Comparison of ENCODE assay signal across 18 cellular contexts in genomic region chr4:70979445-70980008, GRCh38. TPM values are rescaled to one million over a fixed set of nuclear protein-coding genes. Genes with fewer than 3 reads are reported as not detected.
DNase-seq lines count a peak whose midpoint lies in the region; ATAC-seq and TF ChIP-seq lines count a peak whose summit lies in the region.
"Had no signal": no experiment of that assay in that cellular context is flagged by ENCODE, and none has a peak within 500 bp of the region (broad histone marks: within the 10 kb centered on the region; RNA-seq: fewer than 3 reads in every experiment).

No MANE protein-coding gene starts in this region.

- no peak for TF ChIP-seq CTCF in SK-N-SH (IDR thresholded peaks at IDR 0.05)

- H3F3A ChIP-seq in SK-N-SH (replicated peaks; ENCODE audit: insufficient read depth): no peaks in the 10 kb centered on the region

- no peak overlapping the region for H3K9ac ChIP-seq in SK-N-SH

- H3K4me1 ChIP-seq in SK-N-SH (ENCODE audit: control insufficient read depth in 1 of 2, insufficient read depth in 2 of 2, low read depth in 1 of 2, low read length in 1 of 2): no peaks in the 10 kb centered on the region; a peak in 1 of 4 replicates
- H3K4me1 ChIP-seq: adrenal gland, heart right ventricle had no signal

- no peak overlapping the region for H3K4me3 Mint-ChIP-seq in activated T-helper 1 cell treated with anti-CD3 and anti-CD28 coated beads, Interleukin-12 subunit alpha, Interleukin-12 subunit beta, Interleukin-2, Interleukin-4 antibody, amounts not matched to agents 30 ng/mL and 10 ng/mL and 1 ng/mL, durations not matched to agents 14 hours and 24 hours and 36 hours
- H3K4me3 Mint-ChIP-seq: stimulated activated effector memory CD8-positive, alpha-beta T cell treated with anti-CD3 and anti-CD28 coated beads, Interleukin-12 subunit alpha, Interleukin-12 subunit beta, amount 100 ng/mL, for 72 hours had no signal

- peak; percentile 69 for ATAC-seq in GM18870 (IDR thresholded peaks at IDR 0.05; ENCODE audit: unreplicated experiment)
- peak; percentile 51 for ATAC-seq in HG03354 (IDR thresholded peaks at IDR 0.05; ENCODE audit: poor library complexity, severe bottlenecking, unreplicated experiment)
- peak; percentile 46 for ATAC-seq in sciatic nerve
- ATAC-seq: heart right ventricle; stimulated activated effector memory CD8-positive, alpha-beta T cell treated with anti-CD3 and anti-CD28 coated beads, Interleukin-12 subunit alpha, Interleukin-12 subunit beta, amount 100 ng/mL, for 72 hours had no signal

- peaks cover 34 to 40% of the 10 kb centered on the region in 2 experiments for H3K36me3 ChIP-seq in SK-N-SH (replicated peaks in 1 of 2; ENCODE audit: control insufficient read depth in 1 of 2, insufficient read depth in 2 of 2, low read length in 1 of 2)
- H3K36me3 ChIP-seq: adrenal gland, MG63 had no signal

- no peaks in the 10 kb centered on the region for H4K20me1 ChIP-seq in SK-N-SH (ENCODE audit: insufficient read depth)

- H3K79me2 ChIP-seq in SK-N-SH (ENCODE audit: insufficient read depth): no peaks in the 10 kb centered on the region

- no peaks in the 10 kb centered on the region for H3K9me3 ChIP-seq in SK-N-SH
- H3K9me3 ChIP-seq: adrenal gland, heart right ventricle, MG63 had no signal

- no peak for TF ChIP-seq RAD21 in SK-N-SH (IDR thresholded peaks at IDR 0.05; ENCODE audit: low read length)

- no peak overlapping the region for H2AFZ ChIP-seq in SK-N-SH (ENCODE audit: low read depth)

- H3K9me2 ChIP-seq in SK-N-SH: no peaks in the 10 kb centered on the region

- CTCF ChIA-PET in SK-N-SH (lab: Yijun Ruan, JAX): no interaction called here

- POLR2A ChIA-PET in SK-N-SH (lab: Yijun Ruan, JAX): no interaction called here

- 64% methylated on average over 1 of the region's 1 CpG for WGBS in SK-N-SH (ENCODE audit: low lambda C conversion rate)

- H3K27me3 ChIP-seq in SK-N-SH (ENCODE audit: insufficient read depth): no peaks in the 10 kb centered on the region
- H3K27me3 ChIP-seq: adrenal gland, heart right ventricle, MG63 had no signal

- H3K36me3 Mint-ChIP-seq in activated T-helper 1 cell treated with anti-CD3 and anti-CD28 coated beads, Interleukin-12 subunit alpha, Interleukin-12 subunit beta, Interleukin-2, Interleukin-4 antibody, amounts not matched to agents 30 ng/mL and 10 ng/mL and 1 ng/mL, durations not matched to agents 14 hours and 24 hours and 36 hours (ENCODE audit: low read depth): peaks cover 14% of the 10 kb centered on the region

- peak overlapping the region in 1 of 2 experiments; percentile 70; a peak in 1 of 4 replicates for H3K27ac ChIP-seq in SK-N-SH (ENCODE audit: low read depth in 2 of 2, low read length in 1 of 2)
- H3K27ac ChIP-seq: adrenal gland had no signal

- H3K4me1 Mint-ChIP-seq in activated T-helper 1 cell treated with anti-CD3 and anti-CD28 coated beads, Interleukin-12 subunit alpha, Interleukin-12 subunit beta, Interleukin-2, Interleukin-4 antibody, amounts not matched to agents 30 ng/mL and 10 ng/mL and 1 ng/mL, durations not matched to agents 14 hours and 24 hours and 36 hours (ENCODE audit: low read depth): no peaks in the 10 kb centered on the region
- H3K4me1 Mint-ChIP-seq: stimulated activated effector memory CD8-positive, alpha-beta T cell treated with anti-CD3 and anti-CD28 coated beads, Interleukin-12 subunit alpha, Interleukin-12 subunit beta, amount 100 ng/mL, for 72 hours had no signal

- H3K27ac Mint-ChIP-seq in activated T-helper 1 cell treated with anti-CD3 and anti-CD28 coated beads, Interleukin-12 subunit alpha, Interleukin-12 subunit beta, Interleukin-2, Interleukin-4 antibody, amounts not matched to agents 30 ng/mL and 10 ng/mL and 1 ng/mL, durations not matched to agents 14 hours and 24 hours and 36 hours: no peak overlapping the region
- H3K27ac Mint-ChIP-seq: stimulated activated effector memory CD8-positive, alpha-beta T cell treated with anti-CD3 and anti-CD28 coated beads, Interleukin-12 subunit alpha, Interleukin-12 subunit beta, amount 100 ng/mL, for 72 hours had no signal

- H3K27me3 Mint-ChIP-seq in activated T-helper 1 cell treated with anti-CD3 and anti-CD28 coated beads, Interleukin-12 subunit alpha, Interleukin-12 subunit beta, Interleukin-2, Interleukin-4 antibody, amounts not matched to agents 30 ng/mL and 10 ng/mL and 1 ng/mL, durations not matched to agents 14 hours and 24 hours and 36 hours (ENCODE audit: insufficient read depth): no peaks in the 10 kb centered on the region

- no peak overlapping the region for H3K4me3 ChIP-seq in SK-N-SH (ENCODE audit: low read depth in 2 of 2, low read length in 1 of 2)
- H3K4me3 ChIP-seq: adrenal gland, heart right ventricle, lung, MG63 had no signal

- intact Hi-C loops in sciatic nerve (cut with DNase I): no loop called here
- intact Hi-C loops in activated T-helper 1 cell treated with anti-CD3 and anti-CD28 coated beads, Interleukin-12 subunit alpha, Interleukin-12 subunit beta, Interleukin-2, Interleukin-4 antibody, amounts not matched to agents 30 ng/mL and 10 ng/mL and 1 ng/mL, durations not matched to agents 14 hours and 24 hours and 36 hours (cut with micrococcal nuclease): no loop called here

- H3K9me3 Mint-ChIP-seq in activated T-helper 1 cell treated with anti-CD3 and anti-CD28 coated beads, Interleukin-12 subunit alpha, Interleukin-12 subunit beta, Interleukin-2, Interleukin-4 antibody, amounts not matched to agents 30 ng/mL and 10 ng/mL and 1 ng/mL, durations not matched to agents 14 hours and 24 hours and 36 hours: no peaks in the 10 kb centered on the region
- H3K9me3 Mint-ChIP-seq: stimulated activated effector memory CD8-positive, alpha-beta T cell treated with anti-CD3 and anti-CD28 coated beads, Interleukin-12 subunit alpha, Interleukin-12 subunit beta, amount 100 ng/mL, for 72 hours had no signal

- TF ChIP-seq EP300 in SK-N-SH (IDR thresholded peaks at IDR 0.05; ENCODE audit: borderline replicate concordance in 1 of 2, low read depth in 1 of 2, low read length in 1 of 2): 0 out of 4 replicates have a peak, but pooled peaks of 1 of the 2 experiments have one; percentile 16

- H3K4me2 ChIP-seq in SK-N-SH: no peak overlapping the region

- no peak for DNase-seq in SK-N-SH
- DNase-seq in sciatic nerve (ENCODE audit: low spot score): no peak
- DNase-seq in activated CD8-positive, alpha-beta memory T cell treated with anti-CD3 and anti-CD28 coated beads, Interleukin-2, amount 50 U/mL, for 48 hours: no peak
- no peak for DNase-seq in globus pallidus (ENCODE audit: low spot score)
- DNase-seq in activated CD4-positive, alpha-beta T cell treated with anti-CD3 and anti-CD28 coated beads for 48 hours: no peak
- DNase-seq in activated T-helper 1 cell treated with anti-CD3 and anti-CD28 coated beads, Interleukin-12 subunit alpha, Interleukin-12 subunit beta, Interleukin-2, Interleukin-4 antibody, amounts not matched to agents 30 ng/mL and 10 ng/mL and 1 ng/mL, durations not matched to agents 14 hours and 24 hours and 36 hours (ENCODE audit: low spot score): no peak
- DNase-seq: adrenal gland; effector CD8-positive, alpha-beta T cell; GOT3; heart right ventricle; MG63; NCI-H82; stimulated activated CD4-positive, alpha-beta T cell treated with anti-CD3 and anti-CD28 coated beads, Interleukin-15, amount 100 ng/mL, for 24 hours; T1000 had no signal

TF ChIP-seq in SK-N-SH, 30 proteins besides CTCF, POLR2A, EP300 and RAD21:
- TF ChIP-seq RCOR1 (IDR thresholded peaks at IDR 0.05; ENCODE audit: low read length): no peak
- no peak for TF ChIP-seq NRF1 (IDR thresholded peaks at IDR 0.05; ENCODE audit: low read depth, low read length)
- TF ChIP-seq MEF2A (IDR thresholded peaks at IDR 0.05; ENCODE audit: borderline replicate concordance, low read depth): no peak
- no peak for TF ChIP-seq ZBTB33 (IDR thresholded peaks at IDR 0.05; ENCODE audit: borderline replicate concordance, low read depth)
- peak; percentile 45; the same call in 1 of the 2 replicates for TF ChIP-seq TCF12 (IDR thresholded peaks at IDR 0.05)
- TF ChIP-seq, protein P1, sequence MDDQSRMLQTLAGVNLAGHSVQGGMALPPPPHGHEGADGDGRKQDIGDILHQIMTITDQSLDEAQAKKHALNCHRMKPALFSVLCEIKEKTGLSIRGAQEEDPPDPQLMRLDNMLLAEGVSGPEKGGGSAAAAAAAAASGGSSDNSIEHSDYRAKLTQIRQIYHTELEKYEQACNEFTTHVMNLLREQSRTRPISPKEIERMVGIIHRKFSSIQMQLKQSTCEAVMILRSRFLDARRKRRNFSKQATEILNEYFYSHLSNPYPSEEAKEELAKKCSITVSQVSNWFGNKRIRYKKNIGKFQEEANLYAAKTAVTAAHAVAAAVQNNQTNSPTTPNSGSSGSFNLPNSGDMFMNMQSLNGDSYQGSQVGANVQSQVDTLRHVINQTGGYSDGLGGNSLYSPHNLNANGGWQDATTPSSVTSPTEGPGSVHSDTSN (IDR thresholded peaks at IDR 0.05): peak; percentile 49

RNA-seq across cellular contexts. Expression of gene DCK, which starts 13.9 kb away (rescaled TPM):
- 5.7 and 6.6 TPM in 2 replicates for polyA plus RNA-seq in SK-N-SH (2012; rRNA removed)
- polyA plus RNA-seq in SK-N-SH (2012; cell fraction: cytosol; rRNA removed): 11.0 and 12.2 TPM in 2 replicates
- 2.3 and 3.6 TPM in 2 replicates for polyA plus RNA-seq in SK-N-SH (2012; cell fraction: nucleus; rRNA removed)
- total RNA-seq in sciatic nerve: 12.6 TPM
- 35.6 and 37.3 TPM in 2 replicates for total RNA-seq in activated T-helper 1 cell treated with anti-CD3 and anti-CD28 coated beads, Interleukin-12 subunit alpha, Interleukin-12 subunit beta, Interleukin-2, Interleukin-4 antibody, amounts not matched to agents 30 ng/mL and 10 ng/mL and 1 ng/mL, durations not matched to agents 14 hours and 24 hours and 36 hours
